Comparison of ENCODE assay signal across 11 cellular contexts in genomic region chr10:124704428-124704805, GRCh38. TPM values are rescaled to one million over a fixed set of nuclear protein-coding genes. Genes with fewer than 3 reads are reported as not detected.
A peak's percentile ranks its signal among the peaks of the same experiment; 100 is the strongest.
DNase-seq lines count a peak whose midpoint lies in the region; ATAC-seq lines count a peak whose summit lies in the region.
"Had no signal": no experiment of that assay in that cellular context is flagged by ENCODE, and none has a peak within 500 bp of the region (broad histone marks: within the 10 kb centered on the region; RNA-seq: fewer than 3 reads in every experiment).

No MANE protein-coding gene starts in this region.

- peaks cover 81% of the 10 kb centered on the region for H3K4me1 ChIP-seq in thymus (ENCODE audit: control insufficient read depth, insufficient read depth, low read length)

- CTCF ChIA-PET in activated CD4-positive, alpha-beta T cell treated with anti-CD3 and anti-CD28 coated beads for 36 hours (lab: Charles Lee): interaction anchor here (1.0 to 5.5 kb wide), 6 partner anchors 8 to 37 kb away, joined by 3 to 46 read pairs (median 8); no protein-coding TSS in a partner anchor

- no peak for DNase-seq in activated CD4-positive, alpha-beta T cell treated with anti-CD3 and anti-CD28 coated beads for 36 hours
- DNase-seq in activated CD4-positive, alpha-beta T cell treated with anti-CD3 and anti-CD28 coated beads, Interleukin-2, amount 50 U/mL, for 48 hours: no peak
- DNase-seq in activated naive CD8-positive, alpha-beta T cell treated with anti-CD3 and anti-CD28 coated beads for 36 hours: no peak
- DNase-seq in memory B cell (ENCODE audit: low spot score in 2 of 2) (no peak), left lobe of liver (ENCODE audit: low spot score) (no peak), NCI-H226 (no peak), ureter (ENCODE audit: low spot score) (no peak)
- DNase-seq: activated gamma-delta T cell, mesendoderm, NCI-H1930 had no signal

- 98% methylated on average over 4 of the region's 4 CpGs for WGBS in thymus

- no peaks in the 10 kb centered on the region for H3K9me3 Mint-ChIP-seq in activated CD4-positive, alpha-beta T cell treated with anti-CD3 and anti-CD28 coated beads for 36 hours (ENCODE audit: low read depth)
- no peaks in the 10 kb centered on the region for H3K9me3 Mint-ChIP-seq in activated naive CD8-positive, alpha-beta T cell treated with anti-CD3 and anti-CD28 coated beads for 36 hours
- H3K9me3 Mint-ChIP-seq in memory B cell: no peaks in the 10 kb centered on the region

- peaks cover 24% of the 10 kb centered on the region for H3K36me3 Mint-ChIP-seq in activated CD4-positive, alpha-beta T cell treated with anti-CD3 and anti-CD28 coated beads for 36 hours (ENCODE audit: low read depth)
- peaks cover 22% of the 10 kb centered on the region for H3K36me3 Mint-ChIP-seq in activated naive CD8-positive, alpha-beta T cell treated with anti-CD3 and anti-CD28 coated beads for 36 hours
- H3K36me3 Mint-ChIP-seq in memory B cell: peaks cover 23% of the 10 kb centered on the region

- no peaks in the 10 kb centered on the region for H3K27me3 ChIP-seq in thymus (ENCODE audit: control insufficient read depth, insufficient read depth)

- H3K36me3 ChIP-seq in thymus (ENCODE audit: control insufficient read depth, insufficient read depth): peaks cover 68% of the 10 kb centered on the region

- no peak for ATAC-seq in activated CD4-positive, alpha-beta T cell treated with anti-CD3 and anti-CD28 coated beads for 36 hours
- ATAC-seq in memory B cell (ENCODE audit: low read depth): no peak
- ATAC-seq in left lobe of liver: no peak

- H3K4me3 ChIP-seq in thymus (ENCODE audit: low read length): no peak overlapping the region

- POLR2A ChIA-PET in activated CD4-positive, alpha-beta T cell treated with anti-CD3 and anti-CD28 coated beads for 36 hours (lab: Charles Lee): interaction anchor here (1.1 to 3.1 kb wide), 2 partner anchors 13 to 30 kb away, joined by 3 to 12 read pairs; no protein-coding TSS in a partner anchor

- no peaks in the 10 kb centered on the region for H3K9me3 ChIP-seq in thymus (ENCODE audit: control insufficient read depth)

- H3K27me3 Mint-ChIP-seq in activated CD4-positive, alpha-beta T cell treated with anti-CD3 and anti-CD28 coated beads for 36 hours: no peaks in the 10 kb centered on the region
- no peaks in the 10 kb centered on the region for H3K27me3 Mint-ChIP-seq in activated naive CD8-positive, alpha-beta T cell treated with anti-CD3 and anti-CD28 coated beads for 36 hours
- no peaks in the 10 kb centered on the region for H3K27me3 Mint-ChIP-seq in memory B cell

- H3K4me1 Mint-ChIP-seq in activated CD4-positive, alpha-beta T cell treated with anti-CD3 and anti-CD28 coated beads for 36 hours: peaks cover 93% of the 10 kb centered on the region
- peaks cover 54% of the 10 kb centered on the region for H3K4me1 Mint-ChIP-seq in activated naive CD8-positive, alpha-beta T cell treated with anti-CD3 and anti-CD28 coated beads for 36 hours
- peaks cover 79% of the 10 kb centered on the region for H3K4me1 Mint-ChIP-seq in memory B cell

- H3K27ac ChIP-seq in thymus (ENCODE audit: low read depth): peak overlapping the region; percentile 50

- intact Hi-C loops in activated CD4-positive, alpha-beta T cell treated with anti-CD3 and anti-CD28 coated beads for 36 hours (cut with DNase I, micrococcal nuclease): no loop called here

- no peak overlapping the region for H3K4me3 Mint-ChIP-seq in activated CD4-positive, alpha-beta T cell treated with anti-CD3 and anti-CD28 coated beads for 36 hours
- no peak overlapping the region for H3K4me3 Mint-ChIP-seq in activated naive CD8-positive, alpha-beta T cell treated with anti-CD3 and anti-CD28 coated beads for 36 hours
- H3K4me3 Mint-ChIP-seq in memory B cell: peak overlapping the region; percentile 73

- H3K27ac Mint-ChIP-seq in activated CD4-positive, alpha-beta T cell treated with anti-CD3 and anti-CD28 coated beads for 36 hours: peak overlapping the region; percentile 75
- peak overlapping the region; percentile 40 for H3K27ac Mint-ChIP-seq in activated naive CD8-positive, alpha-beta T cell treated with anti-CD3 and anti-CD28 coated beads for 36 hours
- peak overlapping the region; percentile 95 for H3K27ac Mint-ChIP-seq in memory B cell

RNA-seq across cellular contexts. Expression of gene FAM53B, which starts 39.8 kb away (rescaled TPM):
- total RNA-seq in activated CD4-positive, alpha-beta T cell treated with anti-CD3 and anti-CD28 coated beads for 36 hours: 10 to 100 TPM; 13.3 to 13.9 TPM
- 1 to 10 TPM; 8.7 to 9.6 TPM for total RNA-seq in activated naive CD8-positive, alpha-beta T cell treated with anti-CD3 and anti-CD28 coated beads for 36 hours
- polyA plus RNA-seq in thymus: 46.2 TPM
- total RNA-seq in left lobe of liver (5.7 TPM), ureter (38.8 TPM)

Comparison
In these comparisons a context has a peak if more than half of its experiments do, and no peak if none do; other contexts are left out.
1. H3K27ac Mint-ChIP-seq: peak in every context shown above with its lines; median percentile 95 in memory B cell; 75 in activated CD4-positive, alpha-beta T cell treated with anti-CD3 and anti-CD28 coated beads for 36 hours; 40 in activated naive CD8-positive, alpha-beta T cell treated with anti-CD3 and anti-CD28 coated beads for 36 hours.